8 cellular contexts compared by ENCODE assay signal in genomic region chr22:46006379-46007002, GRCh38. TPM values are rescaled to one million over a fixed set of nuclear protein-coding genes. Genes with fewer than 3 reads are reported as not detected.
DNase-seq lines count a peak whose midpoint lies in the region; ATAC-seq and TF ChIP-seq lines count a peak whose summit lies in the region.

No MANE protein-coding gene starts in this region.

- no peaks in the 10 kb centered on the region for H3K36me3 Mint-ChIP-seq in activated naive CD8-positive, alpha-beta T cell treated with anti-CD3 and anti-CD28 coated beads, Interleukin-2, amount 10 ng/mL, durations not matched to agents 7 days and 5 days

- H3K79me2 ChIP-seq in DOHH2 (ENCODE audit: control insufficient read depth, low read length) (no peaks in the 10 kb centered on the region), SU-DHL-6 (ENCODE audit: insufficient read depth, low read length) (no peaks in the 10 kb centered on the region), parathyroid adenoma (no peaks in the 10 kb centered on the region)

- H3K4me3 Mint-ChIP-seq in activated naive CD8-positive, alpha-beta T cell treated with anti-CD3 and anti-CD28 coated beads, Interleukin-2, amount 10 ng/mL, durations not matched to agents 7 days and 5 days, result no peak overlapping the region

- H3K27me3 ChIP-seq in DOHH2 (ENCODE audit: control insufficient read depth, low read length) (no peaks in the 10 kb centered on the region), SU-DHL-6 (ENCODE audit: low read length) (no peaks in the 10 kb centered on the region), parathyroid adenoma (ENCODE audit: control insufficient read depth, insufficient read depth, low read length) (no peaks in the 10 kb centered on the region), testis (no peaks in the 10 kb centered on the region)

- H3K27me3 Mint-ChIP-seq in activated naive CD8-positive, alpha-beta T cell treated with anti-CD3 and anti-CD28 coated beads, Interleukin-2, amount 10 ng/mL, durations not matched to agents 7 days and 5 days, result peaks cover 2% of the 10 kb centered on the region

- intact Hi-C loops in head of caudate nucleus (cut with DNase I), result loop anchor here (2.0 kb wide), 1 partner anchor 110 kb away; no protein-coding TSS in a partner anchor
- intact Hi-C loops in testis (cut with DNase I; ENCODE audit: low total_unique reads), result loop anchor here (5.0 kb wide), 1 partner anchor 111 kb away; no protein-coding TSS in a partner anchor

- H3K27ac Mint-ChIP-seq in activated naive CD8-positive, alpha-beta T cell treated with anti-CD3 and anti-CD28 coated beads, Interleukin-2, amount 10 ng/mL, durations not matched to agents 7 days and 5 days, result no peak overlapping the region

- POLR2A ChIA-PET in activated naive CD8-positive, alpha-beta T cell treated with anti-CD3 and anti-CD28 coated beads, Interleukin-2, amount 10 ng/mL, durations not matched to agents 7 days and 5 days (lab: Charles Lee), result interaction anchor here (0.6 to 3.2 kb wide), 9 partner anchors 9 to 671 kb away, joined by 3 to 21 read pairs (median 5); no protein-coding TSS in a partner anchor

- H3K9me3 Mint-ChIP-seq in activated naive CD8-positive, alpha-beta T cell treated with anti-CD3 and anti-CD28 coated beads, Interleukin-2, amount 10 ng/mL, durations not matched to agents 7 days and 5 days, result no peaks in the 10 kb centered on the region

- H3F3A ChIP-seq in DOHH2 (ENCODE audit: control insufficient read depth, insufficient read depth) (no peaks in the 10 kb centered on the region), SU-DHL-6 (ENCODE audit: insufficient read depth) (no peaks in the 10 kb centered on the region)

- peak; percentile 71 for ATAC-seq in activated naive CD8-positive, alpha-beta T cell treated with anti-CD3 and anti-CD28 coated beads, Interleukin-2, amount 10 ng/mL, durations not matched to agents 7 days and 5 days (ENCODE audit: low read depth)
- no peak for ATAC-seq in GM21529 (IDR thresholded peaks at IDR 0.05; ENCODE audit: unreplicated experiment)

- H4K20me1 ChIP-seq in DOHH2 (ENCODE audit: control insufficient read depth, insufficient read depth, low read depth, low read length) (no peaks in the 10 kb centered on the region), SU-DHL-6 (ENCODE audit: low read depth, low read length) (no peaks in the 10 kb centered on the region)

- H3K4me3 ChIP-seq in DOHH2 (ENCODE audit: low read length) (no peak overlapping the region), SU-DHL-6 (ENCODE audit: insufficient read depth, low read length, poor library complexity, severe bottlenecking) (no peak overlapping the region), parathyroid adenoma (ENCODE audit: low read depth, low read length) (no peak overlapping the region), testis (no peak overlapping the region)

- H3K4me1 ChIP-seq in DOHH2 (ENCODE audit: control insufficient read depth, low read length), result peaks cover 6% of the 10 kb centered on the region; the same call in 1 of the 2 replicates
- peaks cover 6% of the 10 kb centered on the region for H3K4me1 ChIP-seq in parathyroid adenoma
- H3K4me1 ChIP-seq in testis, result peaks cover 43% of the 10 kb centered on the region

- no peaks in the 10 kb centered on the region for H3K36me3 ChIP-seq in DOHH2 (ENCODE audit: control insufficient read depth, low read length)
- no peaks in the 10 kb centered on the region for H3K36me3 ChIP-seq in SU-DHL-6 (ENCODE audit: low read length)
- no peaks in the 10 kb centered on the region for H3K36me3 ChIP-seq in parathyroid adenoma (ENCODE audit: control insufficient read depth, insufficient read depth, low read length)
- H3K36me3 ChIP-seq in testis (ENCODE audit: low read depth, missing control alignments), result no peaks in the 10 kb centered on the region

- no peak overlapping the region for H2AFZ ChIP-seq in SU-DHL-6 (ENCODE audit: low read depth, low read length, severe bottlenecking)
- H2AFZ ChIP-seq in parathyroid adenoma, result peak overlapping the region; percentile 59

- no peak for TF ChIP-seq POLR2A in testis (IDR thresholded peaks at IDR 0.05)

- DNase-seq in M059J (ENCODE audit: low read depth) (peak; percentile 90), head of caudate nucleus (peak; percentile 89 to 98 (median 95)), testis (peak; percentile 97)
- peak; percentile 93 for DNase-seq in activated naive CD8-positive, alpha-beta T cell treated with anti-CD3 and anti-CD28 coated beads, Interleukin-2, amount 10 ng/mL, durations not matched to agents 7 days and 5 days

- TF ChIP-seq CTCF in DOHH2 (IDR thresholded peaks at IDR 0.05; ENCODE audit: low read depth, low read length, poor library complexity, severe bottlenecking) (peak; percentile 95), SU-DHL-6 (IDR thresholded peaks at IDR 0.05; ENCODE audit: insufficient read depth, low read length, poor library complexity, severe bottlenecking) (peak; percentile 95), parathyroid adenoma (IDR thresholded peaks at IDR 0.05) (peak; percentile 88), testis (IDR thresholded peaks at IDR 0.05) (peak; percentile 96 to 98 (median 98))

- H3K4me2 ChIP-seq in DOHH2 (ENCODE audit: low read length), result peak overlapping the region; percentile 31; the same call in 1 of the 2 replicates
- no peak overlapping the region for H3K4me2 ChIP-seq in SU-DHL-6 (ENCODE audit: low read depth, low read length, poor library complexity, severe bottlenecking)
- H3K4me2 ChIP-seq in parathyroid adenoma (ENCODE audit: low read length), result no peak overlapping the region

- peaks cover 4% of the 10 kb centered on the region; the same call in 1 of the 2 replicates for H3K9me3 ChIP-seq in DOHH2 (ENCODE audit: control insufficient read depth, insufficient read depth, low read length)
- no peaks in the 10 kb centered on the region for H3K9me3 ChIP-seq in SU-DHL-6 (ENCODE audit: insufficient read depth, low read length)
- H3K9me3 ChIP-seq in parathyroid adenoma (ENCODE audit: control insufficient read depth, low read length), result no peaks in the 10 kb centered on the region
- no peaks in the 10 kb centered on the region for H3K9me3 ChIP-seq in testis

- 37 to 40% methylated on average over 3 to 25 of the region's 26 CpGs for WGBS in testis, 2 donors

- H3K27ac ChIP-seq in DOHH2 (ENCODE audit: low read depth, low read length) (no peak overlapping the region), SU-DHL-6 (ENCODE audit: low read depth, low read length) (no peak overlapping the region), parathyroid adenoma (peak overlapping the region; percentile 69), testis (peak overlapping the region; percentile 89 to 91)

- no peaks in the 10 kb centered on the region for H3K9me2 ChIP-seq in DOHH2 (replicated peaks; ENCODE audit: control insufficient read depth, low read length)
- no peaks in the 10 kb centered on the region for H3K9me2 ChIP-seq in SU-DHL-6 (replicated peaks; ENCODE audit: insufficient read depth, low read length)

- H3K9ac ChIP-seq in SU-DHL-6 (ENCODE audit: low read length) (no peak overlapping the region), parathyroid adenoma (no peak overlapping the region)

- H3K4me1 Mint-ChIP-seq in activated naive CD8-positive, alpha-beta T cell treated with anti-CD3 and anti-CD28 coated beads, Interleukin-2, amount 10 ng/mL, durations not matched to agents 7 days and 5 days, result peaks cover 16% of the 10 kb centered on the region

RNA-seq across cellular contexts. Expression of gene WNT7B, which starts 29.5 kb away (rescaled TPM):
- 14.2 and 26.6 TPM in 2 replicates for total RNA-seq in M059J (2014; rRNA removed; shearing (Covaris generic))
- not detected for total RNA-seq in activated naive CD8-positive, alpha-beta T cell treated with anti-CD3 and anti-CD28 coated beads, Interleukin-2, amount 10 ng/mL, durations not matched to agents 7 days and 5 days
- total RNA-seq in testis, result 1 to 10 TPM; 1.3 to 1.9 TPM
- polyA plus RNA-seq in testis (ENCODE audit: insufficient read depth, low read depth, low replicate concordance), result 0.65 TPM

Comparison
In these comparisons a context has a peak if more than half of its experiments do, and no peak if none do; other contexts are left out.
1. H3K27ac ChIP-seq: peak in parathyroid adenoma (single experiment) and testis (2 of 2); none in DOHH2 (single experiment) and SU-DHL-6 (single experiment).
2. Peak in every context shown above with its lines, with median percentiles within 50 percentile points of each other: CTCF ChIP-seq and DNase-seq.